In the genomic region with DNA sequence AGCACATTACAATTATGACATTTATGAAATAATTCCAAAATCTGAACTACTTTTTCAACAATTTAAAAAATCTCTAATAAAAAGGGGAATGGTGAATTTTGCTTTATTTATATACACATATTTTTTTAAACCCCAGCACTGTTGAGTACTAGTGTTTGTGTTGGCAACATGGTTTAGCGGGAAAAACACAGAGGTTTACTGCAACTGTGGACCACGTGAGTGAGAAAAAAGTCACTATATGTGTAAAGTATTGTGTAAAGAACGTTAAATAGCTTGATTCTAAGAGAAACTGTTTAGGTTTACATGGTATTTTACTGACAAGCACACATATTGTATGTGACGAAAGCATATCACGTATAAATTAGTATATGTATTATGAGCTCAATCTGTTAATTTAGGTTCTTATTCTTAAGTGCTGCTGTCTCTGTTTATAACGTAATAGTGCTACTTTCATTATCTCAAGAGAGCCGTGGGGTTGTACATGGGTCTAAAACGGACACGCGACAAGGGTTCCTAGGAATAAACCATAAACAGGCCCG, we compare ENCODE assay signal across 1 cellular context.
TF ChIP-seq lines count a peak whose summit lies in the region.

No MANE protein-coding gene starts in this region.

TF ChIP-seq in SK-N-SH, 30 proteins besides CTCF, POLR2A, EP300 and RAD21 (continued from another document):
- TF ChIP-seq, protein P1, sequence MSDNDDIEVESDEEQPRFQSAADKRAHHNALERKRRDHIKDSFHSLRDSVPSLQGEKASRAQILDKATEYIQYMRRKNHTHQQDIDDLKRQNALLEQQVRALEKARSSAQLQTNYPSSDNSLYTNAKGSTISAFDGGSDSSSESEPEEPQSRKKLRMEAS (IDR thresholded peaks at IDR 0.05; ENCODE audit: low read depth), result no peak; the same call in 1 of the 2 replicates
- TF ChIP-seq FOXJ3 (CRISPR knock-in tag; IDR thresholded peaks at IDR 0.05) (no peak), NRF1 (IDR thresholded peaks at IDR 0.05; ENCODE audit: low read depth, low read length) (no peak), ZBTB33 (IDR thresholded peaks at IDR 0.05; ENCODE audit: borderline replicate concordance, low read depth) (no peak), SMC3 (IDR thresholded peaks at IDR 0.05; ENCODE audit: low read depth, low read length) (no peak)
- TF ChIP-seq, protein P2, sequence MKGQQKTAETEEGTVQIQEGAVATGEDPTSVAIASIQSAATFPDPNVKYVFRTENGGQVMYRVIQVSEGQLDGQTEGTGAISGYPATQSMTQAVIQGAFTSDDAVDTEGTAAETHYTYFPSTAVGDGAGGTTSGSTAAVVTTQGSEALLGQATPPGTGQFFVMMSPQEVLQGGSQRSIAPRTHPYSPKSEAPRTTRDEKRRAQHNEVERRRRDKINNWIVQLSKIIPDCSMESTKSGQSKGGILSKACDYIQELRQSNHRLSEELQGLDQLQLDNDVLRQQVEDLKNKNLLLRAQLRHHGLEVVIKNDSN (IDR thresholded peaks at IDR 0.05; ENCODE audit: borderline replicate concordance, low read depth), result no peak
